In genomic region chr17:5485270-5486205, GRCh38 we compare ENCODE assay signal across 8 cellular contexts. TPM values are rescaled to one million over a fixed set of nuclear protein-coding genes. Genes with fewer than 3 reads are reported as not detected.
A peak's percentile ranks its signal among the peaks of the same experiment; 100 is the strongest.
DNase-seq lines count a peak whose midpoint lies in the region; ATAC-seq and TF ChIP-seq lines count a peak whose summit lies in the region.

TSS of gene DERL2 (minus strand) at chr17:5486178. CDS start at chr17:5486161, 17 bp downstream.

- H3K27ac Mint-ChIP-seq in CD14-positive monocyte (peak within 1 kb of the TSS; percentile 97 to 99 (median 98)), neural crest cell (ENCODE audit: unreplicated experiment) (peak within 1 kb of the TSS; percentile 99)

- H3K4me3 Mint-ChIP-seq in CD14-positive monocyte (peak within 1 kb of the TSS; percentile 93 to 97), neural crest cell (peak within 1 kb of the TSS; percentile 96)

- H3K27ac ChIP-seq in VCaP, result peak within 1 kb of the TSS; percentile 89

- no peak for TF ChIP-seq CTCF in CD14-positive monocyte (IDR thresholded peaks at IDR 0.05)
- TF ChIP-seq CTCF in VCaP (conservative IDR thresholded peaks at IDR 0.05), result no peak
- TF ChIP-seq CTCF in neural crest cell (conservative IDR thresholded peaks at IDR 0.05), result no peak

- H3K27me3 Mint-ChIP-seq in CD14-positive monocyte (ENCODE audit: low read depth in 3 of 3), result peaks cover 0 to 1% (median 0%) of the 10 kb centered on the region in 3 donors
- H3K27me3 Mint-ChIP-seq in neural crest cell (ENCODE audit: low read depth), result no peaks in the 10 kb centered on the region

- H3K36me3 Mint-ChIP-seq in CD14-positive monocyte, result peaks cover 55% of the 10 kb centered on the region in 2 donors
- peaks cover 27% of the 10 kb centered on the region for H3K36me3 Mint-ChIP-seq in neural crest cell (ENCODE audit: low read depth)

- H3K4me1 Mint-ChIP-seq in CD14-positive monocyte (peaks cover 19% of the 10 kb centered on the region), neural crest cell (peaks cover 38% of the 10 kb centered on the region)

- H3K9me3 Mint-ChIP-seq in CD14-positive monocyte, result no peaks in the 10 kb centered on the region
- no peaks in the 10 kb centered on the region for H3K9me3 Mint-ChIP-seq in neural crest cell

- ATAC-seq in HG03432 (IDR thresholded peaks at IDR 0.05; ENCODE audit: unreplicated experiment), result peak; percentile 32

- DNase-seq in CD14-positive monocyte (ENCODE audit: low spot score) (no peak), GM19238 (ENCODE audit: insufficient read length, low spot score) (peak; percentile 29), fibroblast of the conjunctiva (ENCODE audit: low read depth) (peak; percentile 22), neural crest cell (ENCODE audit: low read depth, low spot score) (no peak), NCI-H774 (lab: John Stamatoyannopoulos, UW) (no peak), COLO829 (ENCODE audit: low spot score) (no peak)

- intact Hi-C loops in CD14-positive monocyte (cut with micrococcal nuclease), result loop anchor here (2.0 to 10.0 kb wide), 4 partner anchors 49 to 959 kb away; partner anchors contain the start of genes C1QBP (in 1 of the 2), NUP88 (in 1 of the 2) and PIMREG (in 1 of the 2)

RNA-seq across cellular contexts. Expression of gene DERL2, which starts in this region (rescaled TPM):
- polyA plus RNA-seq in CD14-positive monocyte, result 10 to 100 TPM; 81.6 to 84.9 TPM
- 71.5 and 74.6 TPM in 2 replicates for total RNA-seq in neural crest cell

Comparison
In these comparisons a context has a peak if more than half of its experiments do, and no peak if none do; other contexts are left out.
1. DNase-seq: peak in GM19238 (single experiment) and fibroblast of the conjunctiva (single experiment); none in CD14-positive monocyte (single experiment), neural crest cell (single experiment), NCI-H774 (single experiment) and COLO829 (single experiment).